In genomic region chr7:111732923-111733322, GRCh38 we compare ENCODE assay signal across 1 cellular context.
TF ChIP-seq lines count a peak whose summit lies in the region.

No MANE protein-coding gene starts in this region.

TF ChIP-seq in GM12878, 131 proteins besides CTCF, POLR2A, EP300 and RAD21 (continued from another document):
- no peak for TF ChIP-seq ATF3 (IDR thresholded peaks at IDR 0.05; ENCODE audit: borderline replicate concordance, extremely low read depth, low read depth, low read length)
- no peak for TF ChIP-seq CEBPB (IDR thresholded peaks at IDR 0.05; ENCODE audit: borderline replicate concordance in 1 of 2, low read depth in 2 of 2, low read length in 2 of 2)
